1 cellular context compared by ENCODE assay signal in genomic region chr3:38140326-38141172, GRCh38.
TF ChIP-seq lines count a peak whose summit lies in the region.

No MANE protein-coding gene starts in this region.

TF ChIP-seq in HEK293T, 16 proteins besides CTCF, POLR2A, EP300 and RAD21:
- no peak for TF ChIP-seq ELF4 (IDR thresholded peaks at IDR 0.05)
- TF ChIP-seq PKNOX1 (IDR thresholded peaks at IDR 0.05), result no peak
- TF ChIP-seq CTBP1 (IDR thresholded peaks at IDR 0.05; ENCODE audit: borderline replicate concordance), result no peak
- no peak for TF ChIP-seq BHLHE40 (IDR thresholded peaks at IDR 0.05; ENCODE audit: borderline replicate concordance)
- TF ChIP-seq SP1 (IDR thresholded peaks at IDR 0.05), result no peak
- no peak for TF ChIP-seq ZNF384 (IDR thresholded peaks at IDR 0.05)
- no peak for TF ChIP-seq ARNT (IDR thresholded peaks at IDR 0.05)
- TF ChIP-seq HDGF (IDR thresholded peaks at IDR 0.05; ENCODE audit: borderline replicate concordance), result no peak
- no peak for TF ChIP-seq NFRKB (IDR thresholded peaks at IDR 0.05)
- TF ChIP-seq FOXK2 (IDR thresholded peaks at IDR 0.05), result no peak
- no peak for TF ChIP-seq L3MBTL2 (conservative IDR thresholded peaks at IDR 0.05)
- TF ChIP-seq FOXM1 (IDR thresholded peaks at IDR 0.05; ENCODE audit: borderline replicate concordance), result no peak
- no peak for TF ChIP-seq SUZ12 (IDR thresholded peaks at IDR 0.05)
- TF ChIP-seq TARDBP (IDR thresholded peaks at IDR 0.05), result no peak
- no peak for TF ChIP-seq LEF1 (IDR thresholded peaks at IDR 0.05; ENCODE audit: borderline replicate concordance)
TF ChIP-seq in HEK293T: peak in this region for 0.
